In the genomic region with DNA sequence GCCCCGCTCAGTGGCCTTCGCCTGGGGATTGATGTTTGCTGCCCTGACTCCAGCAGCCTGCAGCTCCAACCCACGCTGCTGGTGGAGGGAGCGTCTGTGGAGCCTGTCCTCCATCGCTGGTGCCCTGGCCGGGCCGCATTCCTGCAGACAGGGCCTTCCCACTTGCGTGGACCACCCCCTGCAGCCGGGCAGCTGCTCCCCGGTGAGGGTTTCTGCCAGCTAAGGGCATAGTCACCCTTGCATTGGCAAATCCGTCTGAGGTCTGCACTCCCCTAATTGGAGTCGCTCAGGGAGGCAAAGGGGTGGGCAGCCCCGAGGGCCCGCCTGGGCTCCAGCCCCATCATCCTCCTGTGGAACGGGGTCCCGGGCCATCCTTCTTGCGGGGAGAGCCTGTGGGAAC, we compare ENCODE assay signal across 21 cellular contexts. TPM values are rescaled to one million over a fixed set of nuclear protein-coding genes. Genes with fewer than 3 reads are reported as not detected.
A peak's percentile ranks its signal among the peaks of the same experiment; 100 is the strongest.
DNase-seq lines count a peak whose midpoint lies in the region; FAIRE-seq and TF ChIP-seq lines count a peak whose summit lies in the region.
"Had no signal": no experiment of that assay in that cellular context is flagged by ENCODE, and none has a peak within 500 bp of the region (broad histone marks: within the 10 kb centered on the region; RNA-seq: fewer than 3 reads in every experiment).

No MANE protein-coding gene starts in this region.

- in situ Hi-C loops in GM23248 (cut with MboI) = no loop called here

- POLR2A ChIA-PET in H1 (lab: Charles Lee; ENCODE audit: partially characterized antibody) = no interaction called here

- H2AFZ ChIP-seq in H1 (ENCODE audit: low read length) = no peak overlapping the region
- H2AFZ ChIP-seq in GM23248 = no peak overlapping the region

- H2BK120ac ChIP-seq in H1 (replicated peaks; ENCODE audit: low read depth, low read length) = no peak overlapping the region

- no peak overlapping the region for H3K18ac ChIP-seq in H1 (ENCODE audit: extremely low read depth, low read length)

- H4K20me1 ChIP-seq in H1 (replicated peaks in 1 of 2; ENCODE audit: control insufficient read depth in 1 of 2, insufficient read depth in 2 of 2, low read length in 2 of 2) (peaks cover 0 to 2% of the 10 kb centered on the region in 2 experiments), GM23248 (ENCODE audit: insufficient read depth) (no peaks in the 10 kb centered on the region)

- H3K27me3 Mint-ChIP-seq in progenitor cell of endocrine pancreas = no peaks in the 10 kb centered on the region

- peaks cover 47% of the 10 kb centered on the region for H3K4me1 Mint-ChIP-seq in progenitor cell of endocrine pancreas (ENCODE audit: low read depth)
- H3K4me1 Mint-ChIP-seq: CD14-positive monocyte had no signal

- H3K4ac ChIP-seq in H1 (replicated peaks; ENCODE audit: insufficient read length, low read depth, low read length) = no peak overlapping the region

- no peak overlapping the region for H4K5ac ChIP-seq in H1 (ENCODE audit: insufficient read length, low read depth, low read length)

- no peaks in the 10 kb centered on the region for H3F3A ChIP-seq in GM23248 (ENCODE audit: insufficient read depth)

- H2BK5ac ChIP-seq in H1 (ENCODE audit: low read depth, low read length) = no peak overlapping the region

- H3K4me3 ChIP-seq in H1 (ENCODE audit: extremely low read depth in 1 of 4, insufficient read depth in 2 of 4, low read depth in 3 of 4, low read length in 4 of 4) (no peak overlapping the region), tibial nerve (no peak overlapping the region), GM23248 (no peak overlapping the region)
- H3K4me3 ChIP-seq: HAP-1 had no signal

- TF ChIP-seq CTCF in H1 (IDR thresholded peaks at IDR 0.05; ENCODE audit: control extremely low read depth in 1 of 3, insufficient read depth in 1 of 3, low read depth in 1 of 3, low read length in 3 of 3) (no peak), progenitor cell of endocrine pancreas (IDR thresholded peaks at IDR 0.05; ENCODE audit: unreplicated experiment) (no peak), tibial nerve (IDR thresholded peaks at IDR 0.05) (no peak)

- H3K23ac ChIP-seq in H1 (ENCODE audit: insufficient read length) = no peak overlapping the region

- H3K9me3 ChIP-seq in H1 (ENCODE audit: insufficient read depth in 2 of 2, low read depth in 1 of 2, low read length in 1 of 2) (peaks cover 9 to 10% of the 10 kb centered on the region in 2 experiments), tibial nerve (peaks cover 0 to 12% (median 0%) of the 10 kb centered on the region in 4 donors), GM23248 (ENCODE audit: low read depth) (no peaks in the 10 kb centered on the region)
- H3K9me3 ChIP-seq: BE2C, HAP-1 had no signal

- FAIRE-seq in H1 (lab: Jason Lieb, UNC) (no peak), frontal cortex (lab: Jason Lieb, UNC) (no peak)
- FAIRE-seq: A204.1, GM12892 had no signal

- no peak for TF ChIP-seq RAD21 in H1 (IDR thresholded peaks at IDR 0.05 in 1 of 2, conservative IDR thresholded peaks at IDR 0.05 in 1 of 2; ENCODE audit: low read depth in 2 of 2, low read length in 2 of 2)

- no peak overlapping the region for H3K14ac ChIP-seq in H1 (ENCODE audit: insufficient read length)

- no peaks in the 10 kb centered on the region for H3K9me3 Mint-ChIP-seq in progenitor cell of endocrine pancreas (ENCODE audit: low read depth)

- H3K36me3 ChIP-seq in H1 (ENCODE audit: control insufficient read depth in 2 of 4, insufficient read depth in 4 of 4, low read length in 3 of 4) (no peaks in the 10 kb centered on the region), tibial nerve (peaks cover 0 to 7% (median 0%) of the 10 kb centered on the region in 3 donors), GM23248 (ENCODE audit: low read depth) (no peaks in the 10 kb centered on the region)
- H3K36me3 ChIP-seq: BE2C, HAP-1 had no signal

- no peaks in the 10 kb centered on the region for H3K9me2 ChIP-seq in GM23248 (ENCODE audit: insufficient read depth)

- H3K4me2 ChIP-seq in H1 (ENCODE audit: insufficient read depth in 1 of 2, low read depth in 2 of 2, low read length in 2 of 2) = no peak overlapping the region
- H3K4me2 ChIP-seq in GM23248 (ENCODE audit: unreplicated experiment) = no peak overlapping the region

- no peak overlapping the region for H2BK15ac ChIP-seq in H1 (ENCODE audit: low read length)

- H3K36me3 Mint-ChIP-seq in progenitor cell of endocrine pancreas (ENCODE audit: insufficient read depth) = peaks cover 4% of the 10 kb centered on the region
- H3K36me3 Mint-ChIP-seq: CD14-positive monocyte; CD8-positive, alpha-beta T cell had no signal

- peak overlapping the region; percentile 45; the same call in 1 of the 2 replicates for H4K8ac ChIP-seq in H1 (ENCODE audit: extremely low read depth, insufficient read depth, low read length)

- 89% methylated on average over 16 of the region's 17 CpGs; no CpG with 5 or more reads in 1 of the 2 experiments for WGBS in H1 (ENCODE audit: extremely low coverage in 1 of 2, insufficient coverage in 1 of 2, insufficient read length in 1 of 2, insufficient replicate concordance in 2 of 2, low coverage in 1 of 2, low lambda C conversion rate in 2 of 2, missing lambda C conversion rate in 1 of 2), 2 experiments
- WGBS in tibial nerve, 2 donors = 54 to 74% methylated on average over 11 to 17 of the region's 17 CpGs
- 61 to 65% methylated on average over 17 of the region's 17 CpGs for WGBS in GM23248 (ENCODE audit: low coverage in 1 of 2, low lambda C conversion rate in 2 of 2, missing lambda C conversion rate in 2 of 2), 2 experiments

- no peak overlapping the region for H4K91ac ChIP-seq in H1 (replicated peaks; ENCODE audit: insufficient read length, low read length)

- H2BK20ac ChIP-seq in H1 (ENCODE audit: low read length) = no peak overlapping the region

- H3K79me1 ChIP-seq in H1 (ENCODE audit: low read depth, low read length) = peaks cover 4% of the 10 kb centered on the region

- H3K27ac ChIP-seq in H1 (ENCODE audit: low read depth, low read length) (no peak overlapping the region), tibial nerve (peak overlapping the region; percentile 9 to 88 (median 53)), GM23248 (no peak overlapping the region)

- no peak for TF ChIP-seq EP300 in H1 (IDR thresholded peaks at IDR 0.05; ENCODE audit: borderline replicate concordance in 1 of 2, low read depth in 2 of 2, low read length in 2 of 2)
- TF ChIP-seq EP300 in tibial nerve (IDR thresholded peaks at IDR 0.05) = no peak

- H3K9ac ChIP-seq in H1 (replicated peaks in 1 of 4; ENCODE audit: extremely low read depth in 1 of 4, low read depth in 3 of 4, low read length in 3 of 4) (no peak overlapping the region), GM23248 (no peak overlapping the region)

- no peaks in the 10 kb centered on the region for H3K23me2 ChIP-seq in H1 (ENCODE audit: low read depth, low read length)

- H3K56ac ChIP-seq in H1 (replicated peaks; ENCODE audit: insufficient read length, low read depth, low read length) = no peak overlapping the region

- H3K27me3 ChIP-seq in H1 (replicated peaks in 1 of 4; ENCODE audit: control insufficient read depth in 3 of 4, extremely low read depth in 1 of 4, insufficient read depth in 3 of 4, low read length in 3 of 4) = no peaks in the 10 kb centered on the region; a peak in 2 of 7 replicates
- peaks cover 0 to 4% of the 10 kb centered on the region in 2 donors for H3K27me3 ChIP-seq in tibial nerve
- peaks cover 14% of the 10 kb centered on the region; the same call in 1 of the 2 replicates for H3K27me3 ChIP-seq in GM23248 (replicated peaks; ENCODE audit: insufficient read depth)
- H3K27me3 ChIP-seq: BE2C had no signal

- DNase-seq in astrocyte of the hippocampus (ENCODE audit: low read depth, low spot score) = peak; percentile 41
- no peak for DNase-seq in H1 (ENCODE audit: low read depth in 1 of 2, low spot score in 2 of 2)
- DNase-seq in progenitor cell of endocrine pancreas (ENCODE audit: low spot score, unreplicated experiment) = no peak
- DNase-seq in tibial nerve (ENCODE audit: low spot score in 2 of 2) = no peak
- no peak for DNase-seq in frontal cortex (ENCODE audit: low spot score in 2 of 2)
- no peak for DNase-seq in GM19240 (ENCODE audit: insufficient read length, low spot score)
- DNase-seq in GM23248 = no peak
- DNase-seq: BE2C; CD8-positive, alpha-beta T cell; COR-L47; DND-41; GDM1; GOT3; HFFc6; IMR-90; KBM-7 had no signal

- H2BK12ac ChIP-seq in H1 (ENCODE audit: low read depth, low read length) = no peak overlapping the region

- no peak overlapping the region for H3K4me3 Mint-ChIP-seq in progenitor cell of endocrine pancreas (ENCODE audit: low read depth)
- H3K4me3 Mint-ChIP-seq: CD14-positive monocyte; CD8-positive, alpha-beta T cell; HFFc6 had no signal

- H3K4me1 ChIP-seq in H1 (replicated peaks in 1 of 4; ENCODE audit: control insufficient read depth in 3 of 4, insufficient read depth in 4 of 4, low read length in 3 of 4) (no peaks in the 10 kb centered on the region), tibial nerve (peaks cover 0 to 64% (median 25%) of the 10 kb centered on the region in 4 donors), GM23248 (ENCODE audit: insufficient read depth) (no peaks in the 10 kb centered on the region)
- H3K4me1 ChIP-seq: BE2C, HAP-1 had no signal

- H3K27ac Mint-ChIP-seq in progenitor cell of endocrine pancreas = peak overlapping the region; percentile 85
- H3K27ac Mint-ChIP-seq: CD14-positive monocyte; CD8-positive, alpha-beta T cell; HFFc6 had no signal

- CTCF ChIA-PET in H1 (lab: Charles Lee; ENCODE audit: partially characterized antibody) = interaction anchor here (0.5 to 1.6 kb wide), 2 partner anchors 46 to 186 kb away, joined by 3 to 4 read pairs; no protein-coding TSS in a partner anchor

- H3K79me2 ChIP-seq in H1 (ENCODE audit: control insufficient read depth in 1 of 2, insufficient read depth in 2 of 2, low read length in 2 of 2) (no peaks in the 10 kb centered on the region), GM23248 (ENCODE audit: insufficient read depth) (no peaks in the 10 kb centered on the region)

- no peak overlapping the region for H2AK5ac ChIP-seq in H1 (ENCODE audit: low read depth, low read length)

- TF ChIP-seq POLR2A in H1 (IDR thresholded peaks at IDR 0.05; ENCODE audit: control extremely low read depth in 1 of 2, low read depth in 2 of 2, low read length in 2 of 2) (no peak), tibial nerve (IDR thresholded peaks at IDR 0.05) (no peak)

RNA-seq across cellular contexts. Expression of a gene that starts 43.5 kb away (rescaled TPM):
- 0.43 and 0.46 TPM in 2 replicates for total RNA-seq in H1 (2021; fragmentation: NEBNext Ultra II Directional; extraction: Animal tissue kit (Norgen Biotek cat#: 25700))
- polyA plus RNA-seq in H1 (2011; rRNA removed) (0.38 and 0.39 TPM in 2 replicates), GM23248 (2016; fragmentation: Nextera tagmentation; extraction: Ambion mirVana) (0.18 TPM in 1 of 2 replicates, not detected in the other)
- 0.54 TPM for polyA plus RNA-seq in H1 (2011; cell fraction: cytosol; rRNA removed)
- 1.1 TPM for polyA plus RNA-seq in H1 (2011; cell fraction: nucleus; rRNA removed)
- 0.25 to 0.69 TPM (median 0.53 TPM) in 4 replicates for polyA plus RNA-seq in H1 (2012, experiment 1 of 2)
- 0.14 TPM for polyA plus RNA-seq in H1 (2012, experiment 2 of 2)
- 0.18 TPM for polyA plus RNA-seq in H1 (2013, experiment 1 of 2)
- 0.26 TPM for polyA plus RNA-seq in H1 (2013, experiment 2 of 2)
- polyA minus RNA-seq in H1 (2011; rRNA and poly(A)+ RNA removed) = 0.13 and 0.24 TPM in 2 replicates
- polyA minus RNA-seq in H1 (2011; cell fraction: cytosol; rRNA and poly(A)+ RNA removed) = 0.15 TPM
- polyA minus RNA-seq in H1 (2011; cell fraction: nucleus; rRNA and poly(A)+ RNA removed) = 1.2 TPM
- total RNA-seq in progenitor cell of endocrine pancreas (68.7 and 69.1 TPM in 2 replicates), tibial nerve (10 to 100 TPM in 3 of 4 donors, 1 to 10 TPM in 1; 5.9 to 41.7 (median 11.2) TPM), frontal cortex (1.6 TPM)
- not detected in 2 replicates for total RNA-seq in GM23248 (2014; rRNA removed; shearing (Covaris generic))
- total RNA-seq: CD8-positive, alpha-beta T cell; HFFc6; HT-29; IMR-90 had no signal
- polyA plus RNA-seq: CD14-positive monocyte had no signal

Comparison
In these comparisons a context has a peak if more than half of its experiments do, and no peak if none do; other contexts are left out.
1. H3K27ac ChIP-seq: peak in tibial nerve (4 of 4); none in H1 (single experiment) and GM23248 (single experiment).